17 cellular contexts compared by ENCODE assay signal in genomic region chr10:96667401-96667800, GRCh38.
"Had no signal": no experiment of that assay in that cellular context is flagged by ENCODE, and none has a peak within 500 bp of the region (broad histone marks: within the 10 kb centered on the region; RNA-seq: fewer than 3 reads in every experiment).

No MANE protein-coding gene starts in this region.

- H3K4me1 ChIP-seq: gastrocnemius medialis had no signal

- H2AFZ ChIP-seq: neural progenitor cell had no signal

- H3K9ac ChIP-seq: neural progenitor cell had no signal

- H3K9me3 Mint-ChIP-seq: activated naive CD4-positive, alpha-beta T cell treated with anti-CD3 and anti-CD28 coated beads, Interleukin-2, amount 50 U/mL, for 24 hours; neural progenitor cell had no signal

- H3K27ac ChIP-seq: gastrocnemius medialis, heart right ventricle, left ventricle myocardium inferior, neural progenitor cell, thyroid gland had no signal

- FAIRE-seq: bronchial epithelial cell, colon, kidney, pancreas had no signal

- H3K27me3 Mint-ChIP-seq: activated naive CD4-positive, alpha-beta T cell treated with anti-CD3 and anti-CD28 coated beads, Interleukin-2, amount 50 U/mL, for 24 hours had no signal

- H3K4me3 ChIP-seq: gastrocnemius medialis, heart right ventricle, left ventricle myocardium inferior, neural progenitor cell, pancreas, thyroid gland had no signal

- H3K4me3 Mint-ChIP-seq: activated naive CD4-positive, alpha-beta T cell treated with anti-CD3 and anti-CD28 coated beads, Interleukin-2, amount 50 U/mL, for 24 hours; neural progenitor cell had no signal

- DNase-seq: activated CD4-positive, alpha-beta T cell treated with anti-CD3 and anti-CD28 coated beads, Interleukin-2, amount 50 U/mL, for 4 hours; activated effector memory CD4-positive, alpha-beta T cell treated with Interleukin-2 at 50 U/mL for 16 hours; activated T-cell treated with anti-CD3 and anti-CD28 coated beads, Interleukin-2, amount 50 U/mL, for 1 hour; effector CD8-positive, alpha-beta T cell; gastrocnemius medialis; heart right ventricle; kidney; left ventricle myocardium inferior; mesendoderm; pancreas; stimulated activated CD4-positive, alpha-beta T cell treated with anti-CD3 and anti-CD28 coated beads, Interleukin-4, amount 100 ng/mL, for 1 hour; stimulated activated CD8-positive, alpha-beta memory T cell treated with anti-CD3 and anti-CD28 coated beads, Interleukin-4, amount 100 ng/mL, for 48 hours; thyroid gland had no signal

- H3K36me3 Mint-ChIP-seq: activated naive CD4-positive, alpha-beta T cell treated with anti-CD3 and anti-CD28 coated beads, Interleukin-2, amount 50 U/mL, for 24 hours; neural progenitor cell had no signal

- ATAC-seq: gastrocnemius medialis, heart right ventricle, pancreas had no signal

- H3K27me3 ChIP-seq: gastrocnemius medialis, heart right ventricle, neural progenitor cell, pancreas, thyroid gland had no signal

- H3K9me3 ChIP-seq: gastrocnemius medialis, heart right ventricle, left ventricle myocardium inferior, pancreas, thyroid gland had no signal

- H3K4me2 ChIP-seq: neural progenitor cell had no signal

- H3K27ac Mint-ChIP-seq: activated naive CD4-positive, alpha-beta T cell treated with anti-CD3 and anti-CD28 coated beads, Interleukin-2, amount 50 U/mL, for 24 hours; neural progenitor cell had no signal

- H3K36me3 ChIP-seq: gastrocnemius medialis, heart right ventricle, left ventricle myocardium inferior, neural progenitor cell, pancreas, thyroid gland had no signal
